Comparison of ENCODE assay signal across 18 cellular contexts in genomic region chr16:73337371-73337770, GRCh38.
DNase-seq lines count a peak whose midpoint lies in the region; ATAC-seq, FAIRE-seq and TF ChIP-seq lines count a peak whose summit lies in the region.
"Had no signal": no experiment of that assay in that cellular context is flagged by ENCODE, and none has a peak within 500 bp of the region (broad histone marks: within the 10 kb centered on the region; RNA-seq: fewer than 3 reads in every experiment).

No MANE protein-coding gene starts in this region.

- peaks cover 3% of the 10 kb centered on the region; the same call in 1 of the 2 replicates for H3K27me3 ChIP-seq in PC-3 (ENCODE audit: low read length)

- H3K79me2 ChIP-seq in PC-3 (ENCODE audit: low read length) = no peaks in the 10 kb centered on the region

- no peak overlapping the region for H3K9ac ChIP-seq in PC-3 (ENCODE audit: low read length)

- 63% methylated on average over 3 of the region's 3 CpGs for WGBS in A549 (ENCODE audit: missing lambda C conversion rate)

- peaks cover 8% of the 10 kb centered on the region; the same call in 2 of the 3 replicates for H3K4me1 ChIP-seq in A549
- H3K4me1 ChIP-seq in PC-3 (ENCODE audit: insufficient read depth, low read length) = no peaks in the 10 kb centered on the region

- no peak for TF ChIP-seq CTCF in A549 (IDR thresholded peaks at IDR 0.05)
- TF ChIP-seq CTCF in PC-3 (conservative IDR thresholded peaks at IDR 0.05; ENCODE audit: low read depth, low read length) = no peak

- H3K36me3 ChIP-seq in PC-3 (ENCODE audit: low read depth, low read length) = no peaks in the 10 kb centered on the region

- intact Hi-C loops in PC-3 (cut with micrococcal nuclease) = no loop called here

- H3K4me2 ChIP-seq in A549 (no peak overlapping the region), PC-3 (ENCODE audit: low read length) (no peak overlapping the region)

- H3F3A ChIP-seq in PC-3 (ENCODE audit: low read length, unreplicated experiment) = no peaks in the 10 kb centered on the region

- TF ChIP-seq POLR2A in A549 (IDR thresholded peaks at IDR 0.05; ENCODE audit: low read length) = no peak

- DNase-seq in A549 (ENCODE audit: low read depth in 1 of 2, low spot score in 1 of 2) (no peak), Caki2 (ENCODE audit: low read depth) (peak; percentile 19), PC-3 (peak; percentile 2), kidney tubule cell (ENCODE audit: low spot score) (peak; percentile 21), epidermal melanocyte (ENCODE audit: insufficient read length, low spot score) (no peak), NCI-H2029 treated with DMSO at 0.1 percent for 48 hours (lab: John Stamatoyannopoulos, UW) (no peak)
- no peak for DNase-seq in activated CD8-positive, alpha-beta T cell treated with anti-CD3 and anti-CD28 coated beads, Interleukin-2, amount 10 ng/mL, durations not matched to agents 7 days and 5 days
- DNase-seq: AML-193; C1 segment of cervical spinal cord; CD4-positive, alpha-beta T cell; DMS153; DMS79 treated with DMSO at 0.1 percent for 48 hours; EL; H7 had no signal

- H3K4me1 Mint-ChIP-seq in activated CD8-positive, alpha-beta T cell treated with anti-CD3 and anti-CD28 coated beads, Interleukin-2, amount 10 ng/mL, durations not matched to agents 7 days and 5 days (ENCODE audit: low read depth) = no peaks in the 10 kb centered on the region

- no peaks in the 10 kb centered on the region for H3K9me2 ChIP-seq in PC-3 (replicated peaks; ENCODE audit: low read length)

- no peak overlapping the region for H3K4me3 Mint-ChIP-seq in activated CD8-positive, alpha-beta T cell treated with anti-CD3 and anti-CD28 coated beads, Interleukin-2, amount 10 ng/mL, durations not matched to agents 7 days and 5 days
- H3K4me3 Mint-ChIP-seq: CD4-positive, alpha-beta T cell had no signal

- H3K4me3 ChIP-seq in A549 = no peak overlapping the region
- H3K4me3 ChIP-seq in PC-3 (ENCODE audit: low read length) = no peak overlapping the region

- no peak overlapping the region for H3K27ac Mint-ChIP-seq in activated CD8-positive, alpha-beta T cell treated with anti-CD3 and anti-CD28 coated beads, Interleukin-2, amount 10 ng/mL, durations not matched to agents 7 days and 5 days
- H3K27ac Mint-ChIP-seq: CD4-positive, alpha-beta T cell had no signal

- POLR2A ChIA-PET in A549 (lab: Yijun Ruan, JAX) (interaction anchor here (0.6 kb wide), 1 partner anchor 83 kb away, joined by 5 read pairs; no protein-coding TSS in a partner anchor), PC-3 (lab: Charles Lee; ENCODE audit: unreplicated experiment) (interaction anchor here (0.7 kb wide), 1 partner anchor 21 kb away, joined by 3 read pairs; no protein-coding TSS in a partner anchor)
- POLR2A ChIA-PET in activated CD8-positive, alpha-beta T cell treated with anti-CD3 and anti-CD28 coated beads, Interleukin-2, amount 10 ng/mL, durations not matched to agents 7 days and 5 days (lab: Charles Lee) = no interaction called here

- no peaks in the 10 kb centered on the region for H3K36me3 Mint-ChIP-seq in activated CD8-positive, alpha-beta T cell treated with anti-CD3 and anti-CD28 coated beads, Interleukin-2, amount 10 ng/mL, durations not matched to agents 7 days and 5 days (ENCODE audit: low read depth)

- in situ Hi-C loops in Caki2 (cut with HindIII; ENCODE audit: low pct_unique_long_range_greater_than_20kb, low sequenced_read_pairs) = no loop called here

- no peak overlapping the region for H2AFZ ChIP-seq in PC-3 (ENCODE audit: low read length)

- no peak for ATAC-seq in A549
- ATAC-seq in PC-3 = no peak
- no peak for ATAC-seq in activated CD8-positive, alpha-beta T cell treated with anti-CD3 and anti-CD28 coated beads, Interleukin-2, amount 10 ng/mL, durations not matched to agents 7 days and 5 days

- TF ChIP-seq EP300 in A549 (IDR thresholded peaks at IDR 0.05) = no peak

- no peaks in the 10 kb centered on the region for H4K20me1 ChIP-seq in PC-3 (ENCODE audit: low read length)

- no peaks in the 10 kb centered on the region for H3K27me3 Mint-ChIP-seq in activated CD8-positive, alpha-beta T cell treated with anti-CD3 and anti-CD28 coated beads, Interleukin-2, amount 10 ng/mL, durations not matched to agents 7 days and 5 days (ENCODE audit: low read depth)
- H3K27me3 Mint-ChIP-seq: CD4-positive, alpha-beta T cell had no signal

- H3K9me3 ChIP-seq in A549 (0 out of 3 replicates have a peak, but pooled peaks cover 3% of the 10 kb centered on the region), PC-3 (ENCODE audit: low read length) (no peaks in the 10 kb centered on the region)

- CTCF ChIA-PET in A549 (lab: Yijun Ruan, JAX) = no interaction called here
- CTCF ChIA-PET in PC-3 (lab: Charles Lee) = no interaction called here
- CTCF ChIA-PET in activated CD8-positive, alpha-beta T cell treated with anti-CD3 and anti-CD28 coated beads, Interleukin-2, amount 10 ng/mL, durations not matched to agents 7 days and 5 days (lab: Charles Lee) = no interaction called here

- H3K27ac ChIP-seq in A549 = no peak overlapping the region
- no peak overlapping the region for H3K27ac ChIP-seq in PC-3 (ENCODE audit: low read length)

- no peak for TF ChIP-seq RAD21 in A549 (conservative IDR thresholded peaks at IDR 0.05 in 1 of 2, IDR thresholded peaks at IDR 0.05 in 1 of 2)

- FAIRE-seq in A549 (lab: Jason Lieb, UNC) = no peak
- FAIRE-seq: D721Med, G401.6, GM12891, GM19239 had no signal

- no TSS peak for BruUV-seq in PC-3 (replicated peaks; lab: Mats Ljungman, UMichigan)

- H3K9me3 Mint-ChIP-seq in activated CD8-positive, alpha-beta T cell treated with anti-CD3 and anti-CD28 coated beads, Interleukin-2, amount 10 ng/mL, durations not matched to agents 7 days and 5 days (ENCODE audit: insufficient read depth) = no peaks in the 10 kb centered on the region
- H3K9me3 Mint-ChIP-seq: CD4-positive, alpha-beta T cell had no signal

TF ChIP-seq in A549, 52 proteins besides CTCF, POLR2A, EP300 and RAD21:
- TF ChIP-seq MAX (IDR thresholded peaks at IDR 0.05) (no peak), RCOR1 (IDR thresholded peaks at IDR 0.05; ENCODE audit: low read depth, low read length) (no peak), RFX5 (IDR thresholded peaks at IDR 0.05) (no peak), REST (IDR thresholded peaks at IDR 0.05) (no peak), MAFK (IDR thresholded peaks at IDR 0.05; ENCODE audit: partially characterized antibody) (peak; percentile 94)

Comparison
In these comparisons a context has a peak if more than half of its experiments do, and no peak if none do; other contexts are left out.
1. DNase-seq: peak in Caki2 (single experiment), PC-3 (single experiment) and kidney tubule cell (single experiment); none in A549 (0 of 2), epidermal melanocyte (single experiment), NCI-H2029 treated with DMSO at 0.1 percent for 48 hours (single experiment) and activated CD8-positive, alpha-beta T cell treated with anti-CD3 and anti-CD28 coated beads, Interleukin-2, amount 10 ng/mL, durations not matched to agents 7 days and 5 days (single experiment).